Comparison of ENCODE assay signal across 26 cellular contexts in the genomic region with DNA sequence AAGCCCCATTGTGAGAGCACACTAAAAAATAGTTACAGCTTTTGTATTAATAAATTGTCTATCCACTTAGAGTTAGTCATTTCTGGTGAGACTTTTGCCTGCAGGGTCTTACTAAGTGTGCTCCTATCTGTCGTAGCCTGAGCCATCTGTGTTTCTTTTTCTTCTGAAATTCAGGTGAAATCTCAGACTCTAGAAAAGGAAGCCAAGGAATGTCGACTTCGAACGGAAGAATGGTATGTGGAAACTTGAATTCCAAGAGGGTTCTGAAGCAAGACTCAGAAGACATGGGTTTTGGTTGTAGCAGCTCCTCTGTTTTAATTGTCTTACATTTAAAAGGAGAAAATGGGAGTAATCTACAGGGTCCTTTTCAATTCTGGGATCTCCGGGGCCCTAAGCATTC.
"Had no signal": no experiment of that assay in that cellular context is flagged by ENCODE, and none has a peak within 500 bp of the region (broad histone marks: within the 10 kb centered on the region; RNA-seq: fewer than 3 reads in every experiment).

No MANE protein-coding gene starts in this region.

- H3K27me3 ChIP-seq: MG63 had no signal

- H3K9me3 Mint-ChIP-seq: activated B cell treated with CpG ODN at 0.5 μM for 24 hours; activated CD4-positive, alpha-beta memory T cell treated with anti-CD3 and anti-CD28 coated beads for 36 hours; activated CD4-positive, alpha-beta T cell treated with anti-CD3 and anti-CD28 coated beads, Interleukin-2, amount 10 ng/mL, durations not matched to agents 7 days and 5 days; activated naive CD4-positive, alpha-beta T cell treated with anti-CD3 and anti-CD28 coated beads, Interleukin-2, amount 10 ng/mL, durations not matched to agents 7 days and 5 days; activated naive CD8-positive, alpha-beta T cell treated with anti-CD3 and anti-CD28 coated beads for 36 hours; activated T-helper 2 cell treated with anti-CD3 and anti-CD28 coated beads, Interferon-gamma antibody, Interleukin-2, Interleukin-4, amounts not matched to agents 10 μg/mL and 5 μg/mL and 100 μg/mL, durations not matched to agents 14 hours and 24 hours and 36 hours had no signal

- H3K4me3 Mint-ChIP-seq: activated B cell treated with CpG ODN at 0.5 μM for 24 hours; activated CD4-positive, alpha-beta memory T cell treated with anti-CD3 and anti-CD28 coated beads for 36 hours; activated CD4-positive, alpha-beta T cell treated with anti-CD3 and anti-CD28 coated beads, Interleukin-2, amount 10 ng/mL, durations not matched to agents 7 days and 5 days; activated naive CD4-positive, alpha-beta T cell treated with anti-CD3 and anti-CD28 coated beads, Interleukin-2, amount 10 ng/mL, durations not matched to agents 7 days and 5 days; activated naive CD8-positive, alpha-beta T cell treated with anti-CD3 and anti-CD28 coated beads for 36 hours; T-helper 17 cell had no signal

- H3K27me3 Mint-ChIP-seq: activated B cell treated with CpG ODN at 0.5 μM for 24 hours; activated CD4-positive, alpha-beta memory T cell treated with anti-CD3 and anti-CD28 coated beads for 36 hours; activated CD4-positive, alpha-beta T cell treated with anti-CD3 and anti-CD28 coated beads, Interleukin-2, amount 10 ng/mL, durations not matched to agents 7 days and 5 days; activated naive CD4-positive, alpha-beta T cell treated with anti-CD3 and anti-CD28 coated beads, Interleukin-2, amount 10 ng/mL, durations not matched to agents 7 days and 5 days; activated naive CD8-positive, alpha-beta T cell treated with anti-CD3 and anti-CD28 coated beads for 36 hours; T-helper 17 cell had no signal

- H3K4me3 ChIP-seq: MG63 had no signal

- H3K9me3 ChIP-seq: MG63 had no signal

- H3K27ac Mint-ChIP-seq: activated CD4-positive, alpha-beta memory T cell treated with anti-CD3 and anti-CD28 coated beads for 36 hours; activated CD4-positive, alpha-beta T cell treated with anti-CD3 and anti-CD28 coated beads, Interleukin-2, amount 10 ng/mL, durations not matched to agents 7 days and 5 days; activated naive CD4-positive, alpha-beta T cell treated with anti-CD3 and anti-CD28 coated beads, Interleukin-2, amount 10 ng/mL, durations not matched to agents 7 days and 5 days; activated naive CD8-positive, alpha-beta T cell treated with anti-CD3 and anti-CD28 coated beads for 36 hours; activated T-helper 2 cell treated with anti-CD3 and anti-CD28 coated beads, Interferon-gamma antibody, Interleukin-2, Interleukin-4, amounts not matched to agents 10 μg/mL and 5 μg/mL and 100 μg/mL, durations not matched to agents 14 hours and 24 hours and 36 hours; T-helper 17 cell had no signal

- H3K4me1 Mint-ChIP-seq: activated B cell treated with CpG ODN at 0.5 μM for 24 hours; activated naive CD4-positive, alpha-beta T cell treated with anti-CD3 and anti-CD28 coated beads, Interleukin-2, amount 10 ng/mL, durations not matched to agents 7 days and 5 days had no signal

- DNase-seq: activated B cell treated with CpG ODN at 0.5 μM for 24 hours; activated CD4-positive, alpha-beta memory T cell treated with anti-CD3 and anti-CD28 coated beads for 36 hours; activated CD4-positive, alpha-beta T cell treated with anti-CD3 and anti-CD28 coated beads for 1 hour; activated CD4-positive, alpha-beta T cell treated with anti-CD3 and anti-CD28 coated beads, Interleukin-2, amount 10 ng/mL, durations not matched to agents 7 days and 5 days; activated gamma-delta T cell treated with Interleukin-2 at 50 U/mL for 16 hours; activated naive CD4-positive, alpha-beta T cell treated with anti-CD3 and anti-CD28 coated beads, Interleukin-2, amount 10 ng/mL, durations not matched to agents 7 days and 5 days; activated naive CD8-positive, alpha-beta T cell treated with anti-CD3 and anti-CD28 coated beads for 36 hours; activated T-cell treated with anti-CD3 and anti-CD28 coated beads for 4 hours; activated T-cell treated with anti-CD3 and anti-CD28 coated beads, Interleukin-2, amount 50 U/mL, for 48 hours; anterior cingulate cortex; MG63; MV-4-11; NCI-H1092 treated with DMSO at 0.1 percent for 48 hours; NCI-H1417 treated with DMSO at 0.1 percent for 48 hours; NCI-H1694; NCI-H2029; NCI-H2107; NCI-H2171 treated with DMSO at 0.1 percent for 48 hours; NCI-H226; NCI-H510A; NCI-H526 treated with DMSO at 0.1 percent for 48 hours; NCI-H82; SIG-M5; T-helper 17 cell; T-helper 9 cell had no signal

- ATAC-seq: T-helper 17 cell had no signal
